8 cellular contexts compared by ENCODE assay signal in genomic region chr17:1709403-1709891, GRCh38. TPM values are rescaled to one million over a fixed set of nuclear protein-coding genes. Genes with fewer than 3 reads are reported as not detected.
A peak's percentile ranks its signal among the peaks of the same experiment; 100 is the strongest.
DNase-seq lines count a peak whose midpoint lies in the region; ATAC-seq and TF ChIP-seq lines count a peak whose summit lies in the region.

No MANE protein-coding gene starts in this region.

- H2BK120ac ChIP-seq in mesenchymal stem cell (ENCODE audit: low read depth, low read length), result peak overlapping the region; percentile 92

- TF ChIP-seq CTCF in dorsolateral prefrontal cortex (IDR thresholded peaks at IDR 0.05 in 54 of 56, conservative IDR thresholded peaks at IDR 0.05 in 2 of 56; ENCODE audit: low read depth in 1 of 56, partially characterized antibody in 56 of 56) (no peak), uterus (IDR thresholded peaks at IDR 0.05) (no peak)

- H3K4me3 ChIP-seq in dorsolateral prefrontal cortex, result peak overlapping the region; percentile 39 to 81 (median 68)
- peak overlapping the region; percentile 65 to 68 for H3K4me3 ChIP-seq in mesenchymal stem cell (ENCODE audit: insufficient read depth in 1 of 2, low read depth in 1 of 2, low read length in 2 of 2)
- H3K4me3 ChIP-seq in uterus, result peak overlapping the region; percentile 45 to 63

- peaks cover 4% of the 10 kb centered on the region for H3K27me3 Mint-ChIP-seq in activated naive CD8-positive, alpha-beta T cell
- peaks cover 58% of the 10 kb centered on the region for H3K27me3 Mint-ChIP-seq in activated naive CD8-positive, alpha-beta T cell treated with anti-CD3 and anti-CD28 coated beads for 36 hours

- H3K23ac ChIP-seq in mesenchymal stem cell (ENCODE audit: low read length in 2 of 2), result no peak overlapping the region

- H3K4me3 Mint-ChIP-seq in activated naive CD8-positive, alpha-beta T cell, result peak overlapping the region; percentile 52
- no peak overlapping the region for H3K4me3 Mint-ChIP-seq in activated naive CD8-positive, alpha-beta T cell treated with anti-CD3 and anti-CD28 coated beads for 36 hours

- no peak overlapping the region for H2BK5ac ChIP-seq in mesenchymal stem cell (ENCODE audit: low read depth, low read length, poor library complexity, severe bottlenecking)

- H2AFZ ChIP-seq in mesenchymal stem cell (ENCODE audit: low read depth, low read length), result no peak overlapping the region

- H3K79me1 ChIP-seq in mesenchymal stem cell (replicated peaks; ENCODE audit: low read length, poor library complexity, severe bottlenecking), result no peaks in the 10 kb centered on the region

- intact Hi-C loops in dorsolateral prefrontal cortex (cut with DNase I), result no loop called here
- intact Hi-C loops in uterus (cut with DNase I; ENCODE audit: low total_unique reads), result no loop called here

- no peaks in the 10 kb centered on the region for H3K36me3 Mint-ChIP-seq in activated naive CD8-positive, alpha-beta T cell
- no peaks in the 10 kb centered on the region for H3K36me3 Mint-ChIP-seq in activated naive CD8-positive, alpha-beta T cell treated with anti-CD3 and anti-CD28 coated beads for 36 hours

- H3K9me3 ChIP-seq in mesenchymal stem cell (ENCODE audit: control insufficient read depth, low read length), result no peaks in the 10 kb centered on the region
- no peaks in the 10 kb centered on the region for H3K9me3 ChIP-seq in uterus

- no peak for DNase-seq in activated naive CD8-positive, alpha-beta T cell treated with anti-CD3 and anti-CD28 coated beads for 36 hours
- DNase-seq in dorsolateral prefrontal cortex, result no peak
- DNase-seq in mesenchymal stem cell, result peak; percentile 68
- DNase-seq in uterus, result peak in 1 of 2 donors; percentile 31
- DNase-seq in erythroblast (lab: John Stamatoyannopoulos, UW), result no peak

- no peak overlapping the region for H3K9ac ChIP-seq in mesenchymal stem cell (ENCODE audit: low read length)

- no peak overlapping the region for H2AK5ac ChIP-seq in mesenchymal stem cell (ENCODE audit: low read length, severe bottlenecking)

- no peak overlapping the region for H2BK15ac ChIP-seq in mesenchymal stem cell (ENCODE audit: low read depth, poor library complexity, severe bottlenecking)

- no peak for ATAC-seq in GM19463 (IDR thresholded peaks at IDR 0.05; ENCODE audit: unreplicated experiment)
- ATAC-seq in GM18511 (IDR thresholded peaks at IDR 0.05; ENCODE audit: unreplicated experiment), result no peak

- no peak overlapping the region for H2BK12ac ChIP-seq in mesenchymal stem cell (ENCODE audit: low read length in 2 of 2)

- 8% methylated on average over 4 of the region's 13 CpGs for WGBS in mesenchymal stem cell

- H3K27ac Mint-ChIP-seq in activated naive CD8-positive, alpha-beta T cell, result no peak overlapping the region
- no peak overlapping the region for H3K27ac Mint-ChIP-seq in activated naive CD8-positive, alpha-beta T cell treated with anti-CD3 and anti-CD28 coated beads for 36 hours

- H3K14ac ChIP-seq in mesenchymal stem cell (ENCODE audit: low read length in 2 of 2), result no peak overlapping the region

- peaks cover 21% of the 10 kb centered on the region for H3K4me1 Mint-ChIP-seq in activated naive CD8-positive, alpha-beta T cell (ENCODE audit: low read depth)
- peaks cover 14% of the 10 kb centered on the region for H3K4me1 Mint-ChIP-seq in activated naive CD8-positive, alpha-beta T cell treated with anti-CD3 and anti-CD28 coated beads for 36 hours

- H3K4me1 ChIP-seq in mesenchymal stem cell (ENCODE audit: control insufficient read depth, insufficient read depth, low read depth, low read length), result peaks cover 37% of the 10 kb centered on the region
- H3K4me1 ChIP-seq in uterus, result peaks cover 0 to 8% of the 10 kb centered on the region in 2 donors

- no peaks in the 10 kb centered on the region for H3K27me3 ChIP-seq in dorsolateral prefrontal cortex
- H3K27me3 ChIP-seq in mesenchymal stem cell (ENCODE audit: control insufficient read depth in 1 of 2, insufficient read depth in 1 of 2, low read length in 2 of 2), result no peaks in the 10 kb centered on the region
- no peaks in the 10 kb centered on the region for H3K27me3 ChIP-seq in uterus

- peak overlapping the region in 4 of 59 donors; percentile 53 to 71 (median 67) for H3K27ac ChIP-seq in dorsolateral prefrontal cortex
- no peak overlapping the region for H3K27ac ChIP-seq in mesenchymal stem cell (ENCODE audit: low read length, poor library complexity, severe bottlenecking)
- H3K27ac ChIP-seq in uterus, result peak overlapping the region; percentile 70 to 82

- TF ChIP-seq POLR2A in uterus (IDR thresholded peaks at IDR 0.05) (no peak), erythroblast (IDR thresholded peaks at IDR 0.05; ENCODE audit: low read length) (no peak)

- peak overlapping the region in 1 of 2 experiments; percentile 49 for H3K18ac ChIP-seq in mesenchymal stem cell (ENCODE audit: low read depth in 1 of 2, low read length in 2 of 2)

- H4K91ac ChIP-seq in mesenchymal stem cell (ENCODE audit: low read length), result no peak overlapping the region

- H3K36me3 ChIP-seq in mesenchymal stem cell (ENCODE audit: control insufficient read depth in 1 of 2, insufficient read depth in 2 of 2, low read depth in 1 of 2, low read length in 2 of 2) (peaks cover 39 to 46% of the 10 kb centered on the region in 2 experiments), uterus (no peaks in the 10 kb centered on the region)

- H3K4ac ChIP-seq in mesenchymal stem cell (ENCODE audit: low read depth in 1 of 2, low read length in 2 of 2), result no peak overlapping the region

- H3K9me3 Mint-ChIP-seq in activated naive CD8-positive, alpha-beta T cell (ENCODE audit: low read depth), result no peaks in the 10 kb centered on the region
- H3K9me3 Mint-ChIP-seq in activated naive CD8-positive, alpha-beta T cell treated with anti-CD3 and anti-CD28 coated beads for 36 hours, result no peaks in the 10 kb centered on the region

- H3K4me2 ChIP-seq in mesenchymal stem cell (ENCODE audit: low read length, poor library complexity, severe bottlenecking), result peak overlapping the region; percentile 96

- peak overlapping the region; percentile 45 for H4K8ac ChIP-seq in mesenchymal stem cell (ENCODE audit: low read length)

RNA-seq across cellular contexts. Expression of gene TLCD2, which starts 0.7 kb away (rescaled TPM):
- under 1 TPM; 0.04 to 0.06 TPM for total RNA-seq in activated naive CD8-positive, alpha-beta T cell treated with anti-CD3 and anti-CD28 coated beads for 36 hours
- total RNA-seq in dorsolateral prefrontal cortex (1 to 10 TPM in 88 of 120 experiments, under 1 TPM in 32; 0.41 to 3.5 (median 1.3) TPM), uterus (1 to 10 TPM in 3 of 4 donors, under 1 TPM in 1; 0.88 to 8.0 (median 5.4) TPM)
- polyA plus RNA-seq in mesenchymal stem cell (2013, experiment 1 of 2), result 5.7 TPM
- polyA plus RNA-seq in mesenchymal stem cell (2013, experiment 2 of 2), result 5.4 TPM

RNA-seq across cellular contexts. Expression of gene WDR81, which starts 15.1 kb away (rescaled TPM):
- 10 to 100 TPM; 15.2 to 15.5 TPM for total RNA-seq in activated naive CD8-positive, alpha-beta T cell treated with anti-CD3 and anti-CD28 coated beads for 36 hours
- total RNA-seq in dorsolateral prefrontal cortex (10 to 100 TPM; 12.9 to 29.4 (median 19.8) TPM), uterus (10 to 100 TPM; 23.6 to 40.7 (median 29.9) TPM)
- polyA plus RNA-seq in mesenchymal stem cell (2013, experiment 1 of 2), result 15.3 TPM
- 15.6 TPM for polyA plus RNA-seq in mesenchymal stem cell (2013, experiment 2 of 2)

RNA-seq across cellular contexts. Expression of gene PRPF8, which starts 24.8 kb away (rescaled TPM):
- 100 to 1,000 TPM; 418 to 428 TPM for total RNA-seq in activated naive CD8-positive, alpha-beta T cell treated with anti-CD3 and anti-CD28 coated beads for 36 hours
- total RNA-seq in dorsolateral prefrontal cortex (100 to 1,000 TPM; 220 to 305 (median 265) TPM), uterus (100 to 1,000 TPM; 123 to 413 (median 243) TPM)
- 89.1 TPM for polyA plus RNA-seq in mesenchymal stem cell (2013, experiment 1 of 2)
- polyA plus RNA-seq in mesenchymal stem cell (2013, experiment 2 of 2), result 80.8 TPM

RNA-seq across cellular contexts. Expression of gene SERPINF2, which starts 33.2 kb away (rescaled TPM):
- total RNA-seq in activated naive CD8-positive, alpha-beta T cell treated with anti-CD3 and anti-CD28 coated beads for 36 hours, result under 1 TPM; 0.08 to 0.12 TPM
- total RNA-seq in dorsolateral prefrontal cortex (1 to 10 TPM in 115 of 120 experiments, under 1 TPM in 5; 0.48 to 7.8 (median 2.1) TPM), uterus (10 to 100 TPM in 2 of 4 donors, 1 to 10 TPM in 1, under 1 TPM in 1; 0.83 to 21.5 (median 10.0) TPM)
- polyA plus RNA-seq in mesenchymal stem cell (2013, experiment 1 of 2), result 0.03 TPM
- polyA plus RNA-seq in mesenchymal stem cell (2013, experiment 2 of 2), result 0.01 TPM

RNA-seq across cellular contexts. Expression of gene SERPINF1, which starts 52.4 kb away (rescaled TPM):
- total RNA-seq in activated naive CD8-positive, alpha-beta T cell treated with anti-CD3 and anti-CD28 coated beads for 36 hours, result 1 to 10 TPM; 1.8 to 4.4 TPM
- total RNA-seq in dorsolateral prefrontal cortex, result 100 to 1,000 TPM in 32 of 120 experiments, 10 to 100 TPM in 88; 32.7 to 130 (median 83.9) TPM
- 83.0 TPM for polyA plus RNA-seq in mesenchymal stem cell (2013, experiment 1 of 2)
- 81.2 TPM for polyA plus RNA-seq in mesenchymal stem cell (2013, experiment 2 of 2)
- total RNA-seq in uterus, result 100 to 1,000 TPM; 217 to 567 (median 435) TPM
